10 cellular contexts compared by ENCODE assay signal in genomic region chr9:92749071-92749933, GRCh38. TPM values are rescaled to one million over a fixed set of nuclear protein-coding genes. Genes with fewer than 3 reads are reported as not detected.
DNase-seq lines count a peak whose midpoint lies in the region; ATAC-seq and TF ChIP-seq lines count a peak whose summit lies in the region.
"Had no signal": no experiment of that assay in that cellular context is flagged by ENCODE, and none has a peak within 500 bp of the region (broad histone marks: within the 10 kb centered on the region; RNA-seq: fewer than 3 reads in every experiment).

No MANE protein-coding gene starts in this region.

- ATAC-seq in activated CD8-positive, alpha-beta memory T cell treated with anti-CD3 and anti-CD28 coated beads, Interleukin-2, amount 10 ng/mL, durations not matched to agents 7 days and 5 days, result no peak
- ATAC-seq in natural killer cell treated with Interleukin-12 subunit alpha and Interleukin-12 subunit beta and Interleukin-15 and Interleukin-18, amount 100 ng/mL, for 72 hours, result no peak

- H3K9me3 Mint-ChIP-seq in endodermal cell, result peaks cover 13% of the 10 kb centered on the region
- no peaks in the 10 kb centered on the region for H3K9me3 Mint-ChIP-seq in activated CD8-positive, alpha-beta memory T cell treated with anti-CD3 and anti-CD28 coated beads, Interleukin-2, amount 10 ng/mL, durations not matched to agents 7 days and 5 days (ENCODE audit: low read depth)
- H3K9me3 Mint-ChIP-seq in natural killer cell treated with Interleukin-12 subunit alpha and Interleukin-12 subunit beta and Interleukin-15 and Interleukin-18, amount 100 ng/mL, for 72 hours, result no peaks in the 10 kb centered on the region
- H3K9me3 Mint-ChIP-seq: activated CD4-positive, alpha-beta memory T cell treated with anti-CD3 and anti-CD28 coated beads for 36 hours; IgD-negative memory B cell had no signal

- TF ChIP-seq CTCF in endodermal cell (conservative IDR thresholded peaks at IDR 0.05) (peak; percentile 31), tibial artery (IDR thresholded peaks at IDR 0.05) (no peak)

- H3K4me3 Mint-ChIP-seq in endodermal cell, result no peak overlapping the region
- no peak overlapping the region for H3K4me3 Mint-ChIP-seq in activated CD8-positive, alpha-beta memory T cell treated with anti-CD3 and anti-CD28 coated beads, Interleukin-2, amount 10 ng/mL, durations not matched to agents 7 days and 5 days
- no peak overlapping the region for H3K4me3 Mint-ChIP-seq in natural killer cell treated with Interleukin-12 subunit alpha and Interleukin-12 subunit beta and Interleukin-15 and Interleukin-18, amount 100 ng/mL, for 72 hours
- H3K4me3 Mint-ChIP-seq: activated CD4-positive, alpha-beta memory T cell treated with anti-CD3 and anti-CD28 coated beads for 36 hours had no signal

- no peak overlapping the region for H3K9ac ChIP-seq in endodermal cell (ENCODE audit: extremely low read depth, low read length, poor library complexity, severe bottlenecking)

- peaks cover 17% of the 10 kb centered on the region for H3K36me3 Mint-ChIP-seq in endodermal cell (ENCODE audit: low read depth)
- peaks cover 6% of the 10 kb centered on the region for H3K36me3 Mint-ChIP-seq in activated CD8-positive, alpha-beta memory T cell treated with anti-CD3 and anti-CD28 coated beads, Interleukin-2, amount 10 ng/mL, durations not matched to agents 7 days and 5 days
- H3K36me3 Mint-ChIP-seq in natural killer cell treated with Interleukin-12 subunit alpha and Interleukin-12 subunit beta and Interleukin-15 and Interleukin-18, amount 100 ng/mL, for 72 hours, result no peaks in the 10 kb centered on the region
- H3K36me3 Mint-ChIP-seq: IgD-negative memory B cell had no signal

- H3K4me1 Mint-ChIP-seq in endodermal cell, result peaks cover 24% of the 10 kb centered on the region
- peaks cover 26% of the 10 kb centered on the region for H3K4me1 Mint-ChIP-seq in activated CD8-positive, alpha-beta memory T cell treated with anti-CD3 and anti-CD28 coated beads, Interleukin-2, amount 10 ng/mL, durations not matched to agents 7 days and 5 days
- peaks cover 30 to 47% of the 10 kb centered on the region in 2 donors for H3K4me1 Mint-ChIP-seq in natural killer cell treated with Interleukin-12 subunit alpha and Interleukin-12 subunit beta and Interleukin-15 and Interleukin-18, amount 100 ng/mL, for 72 hours (ENCODE audit: low read depth in 2 of 2)

- WGBS in endodermal cell (ENCODE audit: insufficient coverage in 1 of 2, insufficient read length in 1 of 2), 2 experiments, result 93 to 100% methylated on average over 6 to 12 of the region's 12 CpGs

- peaks cover 7% of the 10 kb centered on the region for H3K4me1 ChIP-seq in endodermal cell (ENCODE audit: control insufficient read depth, insufficient read depth, low read length)
- peaks cover 0 to 67% (median 46%) of the 10 kb centered on the region in 4 donors for H3K4me1 ChIP-seq in tibial artery

- H3K9me3 ChIP-seq in endodermal cell (ENCODE audit: control insufficient read depth, low read length), result no peaks in the 10 kb centered on the region
- H3K9me3 ChIP-seq in tibial artery, result no peaks in the 10 kb centered on the region

- CTCF ChIA-PET in activated CD8-positive, alpha-beta memory T cell treated with anti-CD3 and anti-CD28 coated beads, Interleukin-2, amount 10 ng/mL, durations not matched to agents 7 days and 5 days (lab: Charles Lee), result no interaction called here

- H3K36me3 ChIP-seq in endodermal cell (ENCODE audit: control insufficient read depth, insufficient read depth, low read length) (no peaks in the 10 kb centered on the region), tibial artery (no peaks in the 10 kb centered on the region)

- no peaks in the 10 kb centered on the region for H3K27me3 Mint-ChIP-seq in endodermal cell (ENCODE audit: insufficient read depth)
- no peaks in the 10 kb centered on the region for H3K27me3 Mint-ChIP-seq in activated CD8-positive, alpha-beta memory T cell treated with anti-CD3 and anti-CD28 coated beads, Interleukin-2, amount 10 ng/mL, durations not matched to agents 7 days and 5 days
- no peaks in the 10 kb centered on the region for H3K27me3 Mint-ChIP-seq in natural killer cell treated with Interleukin-12 subunit alpha and Interleukin-12 subunit beta and Interleukin-15 and Interleukin-18, amount 100 ng/mL, for 72 hours
- H3K27me3 Mint-ChIP-seq: activated CD4-positive, alpha-beta memory T cell treated with anti-CD3 and anti-CD28 coated beads for 36 hours; IgD-negative memory B cell had no signal

- intact Hi-C loops in tibial artery (cut with DNase I; ENCODE audit: low total_unique reads), result no loop called here

- H3K4me3 ChIP-seq in endodermal cell (ENCODE audit: low read length) (no peak overlapping the region), tibial artery (no peak overlapping the region)

- peak; percentile 88 for DNase-seq in NCI-H2171 treated with DMSO at 0.1 percent for 48 hours (lab: John Stamatoyannopoulos, UW)
- DNase-seq in endodermal cell, result peak; percentile 43
- DNase-seq in midbrain (lab: John Stamatoyannopoulos, UW), result peak; percentile 80
- no peak for DNase-seq in tibial artery
- DNase-seq in RPMI8226, result no peak
- no peak for DNase-seq in activated CD8-positive, alpha-beta memory T cell treated with anti-CD3 and anti-CD28 coated beads, Interleukin-2, amount 10 ng/mL, durations not matched to agents 7 days and 5 days
- DNase-seq in natural killer cell treated with Interleukin-12 subunit alpha and Interleukin-12 subunit beta and Interleukin-15 and Interleukin-18, amount 100 ng/mL, for 72 hours (ENCODE audit: low spot score), result no peak
- DNase-seq: activated CD4-positive, alpha-beta memory T cell treated with anti-CD3 and anti-CD28 coated beads for 36 hours; amniotic stem cell had no signal

- H3K27ac ChIP-seq in endodermal cell (ENCODE audit: low read depth, low read length) (peak overlapping the region; percentile 70), tibial artery (peak overlapping the region; percentile 37 to 43)

- H3K27me3 ChIP-seq in endodermal cell (ENCODE audit: control insufficient read depth, insufficient read depth, low read length, poor library complexity, severe bottlenecking), result no peaks in the 10 kb centered on the region
- no peaks in the 10 kb centered on the region for H3K27me3 ChIP-seq in tibial artery

- H3K27ac Mint-ChIP-seq in endodermal cell, result peak overlapping the region; percentile 36
- no peak overlapping the region for H3K27ac Mint-ChIP-seq in activated CD8-positive, alpha-beta memory T cell treated with anti-CD3 and anti-CD28 coated beads, Interleukin-2, amount 10 ng/mL, durations not matched to agents 7 days and 5 days
- no peak overlapping the region for H3K27ac Mint-ChIP-seq in natural killer cell treated with Interleukin-12 subunit alpha and Interleukin-12 subunit beta and Interleukin-15 and Interleukin-18, amount 100 ng/mL, for 72 hours
- H3K27ac Mint-ChIP-seq: activated CD4-positive, alpha-beta memory T cell treated with anti-CD3 and anti-CD28 coated beads for 36 hours had no signal

RNA-seq across cellular contexts. Expression of gene BICD2, which starts 15.3 kb away (rescaled TPM):
- 10 to 100 TPM; 20.7 to 20.9 TPM for total RNA-seq in endodermal cell
- polyA plus RNA-seq in endodermal cell (2013, experiment 1 of 2), result 25.4 TPM
- 24.1 TPM for polyA plus RNA-seq in endodermal cell (2013, experiment 2 of 2)
- 10 to 100 TPM; 26.4 to 27.2 TPM for total RNA-seq in activated CD8-positive, alpha-beta memory T cell treated with anti-CD3 and anti-CD28 coated beads, Interleukin-2, amount 10 ng/mL, durations not matched to agents 7 days and 5 days
- total RNA-seq in natural killer cell treated with Interleukin-12 subunit alpha and Interleukin-12 subunit beta and Interleukin-15 and Interleukin-18, amount 100 ng/mL, for 72 hours, result 10 to 100 TPM; 31.8 to 37.9 TPM

Comparison
In these comparisons a context has a peak if more than half of its experiments do, and no peak if none do; other contexts are left out.
1. DNase-seq: peak in NCI-H2171 treated with DMSO at 0.1 percent for 48 hours (single experiment), endodermal cell (single experiment) and midbrain (single experiment); none in tibial artery (0 of 2), RPMI8226 (single experiment), activated CD8-positive, alpha-beta memory T cell treated with anti-CD3 and anti-CD28 coated beads, Interleukin-2, amount 10 ng/mL, durations not matched to agents 7 days and 5 days (single experiment) and natural killer cell treated with Interleukin-12 subunit alpha and Interleukin-12 subunit beta and Interleukin-15 and Interleukin-18, amount 100 ng/mL, for 72 hours (single experiment).